In the genomic region with DNA sequence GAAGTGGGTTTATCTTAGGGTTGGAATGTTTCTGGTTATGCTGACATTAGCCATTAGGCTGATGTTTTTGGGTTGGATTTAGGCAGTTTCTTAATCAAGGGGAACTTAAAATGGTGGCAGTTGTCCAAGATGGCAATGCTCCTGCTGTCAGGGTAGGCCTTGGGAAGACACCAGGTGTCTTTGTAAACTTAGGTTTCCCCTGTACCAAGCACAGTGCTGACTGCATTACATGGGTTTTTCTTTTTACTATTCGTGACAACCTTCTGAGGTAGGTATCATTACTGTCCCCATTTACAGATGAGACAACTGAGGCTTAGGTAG, we compare ENCODE assay signal across 7 cellular contexts. TPM values are rescaled to one million over a fixed set of nuclear protein-coding genes. Genes with fewer than 3 reads are reported as not detected.
A peak's percentile ranks its signal among the peaks of the same experiment; 100 is the strongest.
DNase-seq lines count a peak whose midpoint lies in the region; ATAC-seq and TF ChIP-seq lines count a peak whose summit lies in the region.

No MANE protein-coding gene starts in this region.

- peaks cover 4% of the 10 kb centered on the region; the same call in 1 of the 2 replicates for H3F3A ChIP-seq in MM.1S (ENCODE audit: insufficient read depth, low read length)

- DNase-seq in MM.1S (peak; percentile 9), esophagus muscularis mucosa (ENCODE audit: extremely low spot score) (no peak), OCI-M1 (lab: John Stamatoyannopoulos, UW) (no peak), ureter (ENCODE audit: low spot score) (no peak), medulla oblongata (ENCODE audit: extremely low spot score) (no peak)

- H3K9me3 ChIP-seq in MM.1S (replicated peaks; ENCODE audit: insufficient read depth, low read length) (no peaks in the 10 kb centered on the region), esophagus muscularis mucosa (no peaks in the 10 kb centered on the region)

- H3K9ac ChIP-seq in MM.1S (ENCODE audit: low read length), result peak overlapping the region; percentile 89; the same call in 1 of the 2 replicates

- peak overlapping the region; percentile 91 for H3K4me3 Mint-ChIP-seq in stimulated activated memory B cell treated with anti-CD40 and anti-IgM and Interleukin-4, amounts not matched to agents 10 μg/mL and 1 μg/mL and 100 μg/mL, for 72 hours

- H3K36me3 Mint-ChIP-seq in stimulated activated memory B cell treated with anti-CD40 and anti-IgM and Interleukin-4, amounts not matched to agents 10 μg/mL and 1 μg/mL and 100 μg/mL, for 72 hours, result peaks cover 5% of the 10 kb centered on the region

- no peaks in the 10 kb centered on the region for H3K36me3 ChIP-seq in MM.1S (replicated peaks; ENCODE audit: insufficient read depth, low read length)
- peaks cover 0 to 15% (median 5%) of the 10 kb centered on the region in 4 donors for H3K36me3 ChIP-seq in esophagus muscularis mucosa

- 56% methylated on average over 1 of the region's 1 CpG for WGBS in esophagus muscularis mucosa

- H3K9me3 Mint-ChIP-seq in stimulated activated memory B cell treated with anti-CD40 and anti-IgM and Interleukin-4, amounts not matched to agents 10 μg/mL and 1 μg/mL and 100 μg/mL, for 72 hours, result no peaks in the 10 kb centered on the region

- H2AFZ ChIP-seq in MM.1S (ENCODE audit: low read length), result peak overlapping the region; percentile 81

- H3K27me3 Mint-ChIP-seq in stimulated activated memory B cell treated with anti-CD40 and anti-IgM and Interleukin-4, amounts not matched to agents 10 μg/mL and 1 μg/mL and 100 μg/mL, for 72 hours, result no peaks in the 10 kb centered on the region

- H3K4me3 ChIP-seq in MM.1S (ENCODE audit: low read length), result peak overlapping the region; percentile 96; the same call in 1 of the 2 replicates
- peak overlapping the region; percentile 73 to 97 (median 92) for H3K4me3 ChIP-seq in esophagus muscularis mucosa

- peak overlapping the region; percentile 56 for H3K4me2 ChIP-seq in MM.1S (ENCODE audit: low read depth, low read length)

- peak overlapping the region; percentile 44; the same call in 1 of the 2 replicates for H3K27ac ChIP-seq in MM.1S (ENCODE audit: low read length)
- H3K27ac ChIP-seq in esophagus muscularis mucosa (replicated peaks in 1 of 4), result peak overlapping the region; percentile 82 to 95 (median 92)

- peaks cover 41% of the 10 kb centered on the region for H3K4me1 Mint-ChIP-seq in stimulated activated memory B cell treated with anti-CD40 and anti-IgM and Interleukin-4, amounts not matched to agents 10 μg/mL and 1 μg/mL and 100 μg/mL, for 72 hours

- peak overlapping the region; percentile 89 for H3K27ac Mint-ChIP-seq in stimulated activated memory B cell treated with anti-CD40 and anti-IgM and Interleukin-4, amounts not matched to agents 10 μg/mL and 1 μg/mL and 100 μg/mL, for 72 hours

- TF ChIP-seq POLR2A in esophagus muscularis mucosa (IDR thresholded peaks at IDR 0.05; ENCODE audit: low read depth), result no peak

- ATAC-seq in GM21390 (IDR thresholded peaks at IDR 0.05; ENCODE audit: unreplicated experiment), result peak; percentile 18
- ATAC-seq in stimulated activated memory B cell treated with anti-CD40 and anti-IgM and Interleukin-4, amounts not matched to agents 10 μg/mL and 1 μg/mL and 100 μg/mL, for 72 hours, result no peak

- H3K9me2 ChIP-seq in MM.1S (replicated peaks; ENCODE audit: insufficient read depth, low read length), result no peaks in the 10 kb centered on the region

- TF ChIP-seq CTCF in MM.1S (IDR thresholded peaks at IDR 0.05; ENCODE audit: low read length), result no peak
- no peak for TF ChIP-seq CTCF in esophagus muscularis mucosa (IDR thresholded peaks at IDR 0.05)

- intact Hi-C loops in esophagus muscularis mucosa (cut with DNase I), result loop anchor here (5.0 kb wide), 3 partner anchors 191 to 644 kb away; no protein-coding TSS in a partner anchor

- H3K4me1 ChIP-seq in MM.1S (ENCODE audit: low read length) (no peaks in the 10 kb centered on the region; the same call in 1 of the 2 replicates), esophagus muscularis mucosa (peaks cover 18 to 45% (median 32%) of the 10 kb centered on the region in 4 donors)

- TF ChIP-seq EP300 in esophagus muscularis mucosa (IDR thresholded peaks at IDR 0.05), result no peak

- peaks cover 43% of the 10 kb centered on the region for H3K79me2 ChIP-seq in MM.1S (ENCODE audit: low read length)

- H4K20me1 ChIP-seq in MM.1S (ENCODE audit: insufficient read depth, low read length), result no peaks in the 10 kb centered on the region

- no peaks in the 10 kb centered on the region for H3K27me3 ChIP-seq in MM.1S (replicated peaks; ENCODE audit: insufficient read depth, low read length)
- no peaks in the 10 kb centered on the region for H3K27me3 ChIP-seq in esophagus muscularis mucosa

RNA-seq across cellular contexts. Expression of gene ATG16L1, which starts 0.5 kb away (rescaled TPM):
- 10 to 100 TPM; 24.7 to 40.3 (median 30.2) TPM for total RNA-seq in esophagus muscularis mucosa
- 35.4 TPM for total RNA-seq in ureter

RNA-seq across cellular contexts. Expression of gene SAG, which starts 56.7 kb away (rescaled TPM):
- total RNA-seq in esophagus muscularis mucosa (not detected), ureter (not detected)
